Comparison of ENCODE assay signal across 28 cellular contexts in genomic region chr1:173915596-173915995, GRCh38. TPM values are rescaled to one million over a fixed set of nuclear protein-coding genes. Genes with fewer than 3 reads are reported as not detected.
"Had no signal": no experiment of that assay in that cellular context is flagged by ENCODE, and none has a peak within 500 bp of the region (broad histone marks: within the 10 kb centered on the region; RNA-seq: fewer than 3 reads in every experiment).

No MANE protein-coding gene starts in this region.

- H3K27me3 ChIP-seq: gastrocnemius medialis, heart right ventricle, spleen, testis, tibial nerve, upper lobe of right lung, vagina had no signal

- H3K9me3 ChIP-seq: gastrocnemius medialis, heart right ventricle, psoas muscle, spleen, testis, tibial nerve, upper lobe of right lung, vagina had no signal

- DNase-seq: effector CD8-positive, alpha-beta T cell; gastrocnemius medialis; heart right ventricle; hypothalamus; kidney glomerular epithelial cell; mesendoderm; naive thymus-derived CD4-positive, alpha-beta T cell; nephron progenitor cell; psoas muscle; retina; spleen; stimulated activated CD4-positive, alpha-beta T cell treated with anti-CD3 and anti-CD28 coated beads, Interleukin-15, amount 100 ng/mL, for 24 hours; stimulated activated CD4-positive, alpha-beta T cell treated with anti-CD3 and anti-CD28 coated beads, Interleukin-1b, Interleukin-23, amount 100 ng/mL, for 48 hours; stimulated activated CD4-positive, alpha-beta T cell treated with anti-CD3 and anti-CD28 coated beads, Interleukin-4, amount 100 ng/mL, for 24 hours; stimulated activated naive B cell treated with anti-CD40 and anti-IgM and Interleukin-4, amounts not matched to agents 10 μg/mL and 1 μg/mL and 100 μg/mL, for 72 hours; stimulated activated naive CD8-positive, alpha-beta T cell treated with anti-CD3 and anti-CD28 coated beads, Interleukin-15, amount 100 ng/mL, for 72 hours; testis; upper lobe of right lung had no signal

- H3K4me3 ChIP-seq: coronary artery, gastrocnemius medialis, heart right ventricle, lung, psoas muscle, spleen, testis, tibial nerve, upper lobe of right lung, vagina had no signal

- H3K4me1 ChIP-seq: gastrocnemius medialis, heart right ventricle, psoas muscle, spleen, testis, tibial nerve, upper lobe of right lung, vagina had no signal

- ATAC-seq: esophagus mucosa; gastrocnemius medialis; heart right ventricle; naive thymus-derived CD4-positive, alpha-beta T cell; psoas muscle; sciatic nerve; stimulated activated naive B cell treated with anti-CD40 and anti-IgM and Interleukin-4, amounts not matched to agents 10 μg/mL and 1 μg/mL and 100 μg/mL, for 72 hours; stimulated activated naive CD8-positive, alpha-beta T cell treated with anti-CD3 and anti-CD28 coated beads, Interleukin-15, amount 100 ng/mL, for 72 hours; upper lobe of right lung had no signal

- H3K36me3 ChIP-seq: gastrocnemius medialis, heart right ventricle, spleen, upper lobe of right lung, vagina had no signal

- H3K27ac ChIP-seq: coronary artery, gastrocnemius medialis, heart right ventricle, psoas muscle, spleen, testis, tibial nerve, upper lobe of right lung, vagina had no signal

RNA-seq across cellular contexts. Expression of gene SERPINC1, which starts 1.5 kb away (rescaled TPM):
- total RNA-seq: dermis microvascular lymphatic vessel endothelial cell, fibroblast of lung, fibroblast of villous mesenchyme, sciatic nerve, skeletal muscle tissue, tibial nerve, upper lobe of right lung, vagina had no signal
- polyA plus RNA-seq: fibroblast of lung had no signal
